ENCODE assay signal across 8 cellular contexts in the genomic region with DNA sequence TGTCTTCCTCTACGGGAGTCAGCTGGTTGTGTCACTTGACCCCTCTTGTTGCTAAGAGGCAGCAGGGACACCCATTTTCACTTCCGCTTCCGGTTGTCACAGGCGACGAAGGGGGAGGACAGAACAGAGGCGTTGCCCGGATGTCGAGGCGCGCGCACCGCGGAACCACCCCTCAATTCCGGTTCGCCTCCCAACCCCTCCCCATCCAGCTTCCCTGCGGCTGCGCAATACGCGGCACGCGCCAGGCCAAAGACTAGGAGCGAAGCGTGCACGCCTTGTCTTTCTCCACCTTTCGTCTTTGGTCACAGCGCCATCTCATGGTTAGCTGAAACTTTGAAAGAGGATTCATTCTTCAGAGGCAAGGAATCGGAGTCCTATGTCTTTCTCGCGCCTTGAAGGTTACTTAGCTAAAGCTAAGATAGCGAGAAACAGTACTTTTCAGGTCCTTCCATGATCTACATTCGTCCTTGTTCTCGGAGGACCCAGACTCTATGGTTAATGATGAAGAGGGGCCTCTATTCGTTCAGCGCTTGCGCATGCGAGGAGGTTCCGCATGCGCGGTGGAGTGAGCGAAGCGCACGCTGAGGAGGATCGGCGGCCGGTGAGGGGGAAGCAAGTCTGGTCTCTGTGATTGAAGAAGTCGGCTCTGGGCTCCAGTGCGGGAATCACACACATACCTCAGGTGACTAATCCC. TPM values are rescaled to one million over a fixed set of nuclear protein-coding genes. Genes with fewer than 3 reads are reported as not detected.
DNase-seq lines count a peak whose midpoint lies in the region; ATAC-seq and TF ChIP-seq lines count a peak whose summit lies in the region.

A gene (minus strand): TSS at position 30 of the 694 bp plus-strand sequence. CDS start 106 bp downstream, outside the sequence.
A gene (plus strand): TSS at position 554 of the 694 bp plus-strand sequence. CDS start 4,440 bp downstream, outside the sequence.

- H3K9me3 ChIP-seq in adipocyte (ENCODE audit: control insufficient read depth, low read length) (no peaks in the 10 kb centered on the region), cardiac muscle cell (ENCODE audit: low read depth) (no peaks in the 10 kb centered on the region), trophoblast cell (ENCODE audit: insufficient read depth, low read depth, low read length) (no peaks in the 10 kb centered on the region)

- H4K8ac ChIP-seq in trophoblast cell (ENCODE audit: low read depth, low read length), result peak within 1 kb of the TSS; percentile 75

- H3K4me1 ChIP-seq in adipocyte (ENCODE audit: control insufficient read depth, insufficient read depth, low read length), result peaks cover 52% of the 10 kb centered on the region
- peaks cover 36% of the 10 kb centered on the region for H3K4me1 ChIP-seq in cardiac muscle cell (ENCODE audit: low read depth)
- peaks cover 0 to 6% of the 10 kb centered on the region in 2 experiments for H3K4me1 ChIP-seq in trophoblast cell (ENCODE audit: control insufficient read depth in 1 of 2, insufficient read depth in 2 of 2, low read length in 2 of 2)

- DNase-seq in NCI-H1417 (lab: John Stamatoyannopoulos, UW) (peak; percentile 92 to 100 (median 98)), SW480 (ENCODE audit: low spot score) (peak; percentile 100), adipocyte (ENCODE audit: low read depth) (peak; percentile 100), cardiac muscle cell (ENCODE audit: low read depth in 1 of 2, low spot score in 1 of 2) (peak; percentile 99 to 100), trophoblast cell (peak; percentile 99 to 100), type B pancreatic cell (ENCODE audit: extremely low spot score, unreplicated experiment) (peak; percentile 100)

- ATAC-seq in HG02759 (IDR thresholded peaks at IDR 0.05; ENCODE audit: unreplicated experiment), result peak; percentile 90

- H3K27ac ChIP-seq in cardiac muscle cell (peak within 1 kb of the TSS; percentile 94), trophoblast cell (ENCODE audit: low read depth, low read length) (peak within 1 kb of the TSS; percentile 85)

- H2AK5ac ChIP-seq in trophoblast cell (ENCODE audit: low read length), result peak within 1 kb of the TSS; percentile 19

- no peaks in the 10 kb centered on the region for H3K27me3 ChIP-seq in adipocyte (replicated peaks; ENCODE audit: control insufficient read depth, insufficient read depth, low read length)
- H3K27me3 ChIP-seq in cardiac muscle cell, result no peaks in the 10 kb centered on the region
- H3K27me3 ChIP-seq in trophoblast cell (ENCODE audit: insufficient read depth, low read length), result no peaks in the 10 kb centered on the region

- peak within 1 kb of the TSS; percentile 70 for H2BK5ac ChIP-seq in trophoblast cell (ENCODE audit: low read depth, low read length, poor library complexity)

- peak within 1 kb of the TSS; percentile 21 for H3K18ac ChIP-seq in trophoblast cell (ENCODE audit: low read length)

- peak within 1 kb of the TSS; percentile 48 for H2BK120ac ChIP-seq in trophoblast cell (ENCODE audit: insufficient read depth, low read length, poor library complexity)

- peak within 1 kb of the TSS; percentile 97 for H3K9ac ChIP-seq in adipocyte (ENCODE audit: low read length)
- peak within 1 kb of the TSS; percentile 93 for H3K9ac ChIP-seq in trophoblast cell (ENCODE audit: low read length)

- peak within 1 kb of the TSS; percentile 67 for H3K14ac ChIP-seq in trophoblast cell (ENCODE audit: low read length)

- peak within 1 kb of the TSS; percentile 98 for H3K27ac Mint-ChIP-seq in type B pancreatic cell

- H4K12ac ChIP-seq in trophoblast cell (ENCODE audit: low read depth, low read length), result peak within 1 kb of the TSS; percentile 23

- H3K36me3 ChIP-seq in adipocyte (ENCODE audit: control insufficient read depth, insufficient read depth, low read length, severe bottlenecking) (peaks cover 16% of the 10 kb centered on the region), cardiac muscle cell (peaks cover 6% of the 10 kb centered on the region), trophoblast cell (ENCODE audit: control insufficient read depth in 1 of 2, insufficient read depth in 2 of 2, low read length in 2 of 2) (no peaks in the 10 kb centered on the region)

- no peaks in the 10 kb centered on the region for H3K9me3 Mint-ChIP-seq in type B pancreatic cell

- H3K27me3 Mint-ChIP-seq in type B pancreatic cell, result no peaks in the 10 kb centered on the region

- peak; percentile 96 for TF ChIP-seq CTCF in GM12872 (IDR thresholded peaks at IDR 0.05; ENCODE audit: insufficient read depth, low read depth, low read length)
- peak; percentile 96 for TF ChIP-seq CTCF in cardiac muscle cell (IDR thresholded peaks at IDR 0.05; ENCODE audit: low read depth, low read length)
- peak; percentile 100 for TF ChIP-seq CTCF in type B pancreatic cell (conservative IDR thresholded peaks at IDR 0.05)

- peaks cover 14% of the 10 kb centered on the region for H3K79me2 ChIP-seq in trophoblast cell (ENCODE audit: control insufficient read depth, insufficient read depth, low read length, poor library complexity)

- peak within 1 kb of the TSS; percentile 63 for H3K23ac ChIP-seq in trophoblast cell (ENCODE audit: low read length)

- peaks cover 35% of the 10 kb centered on the region for H3K4me1 Mint-ChIP-seq in type B pancreatic cell (ENCODE audit: unreplicated experiment)

- H3K4me2 ChIP-seq in trophoblast cell (ENCODE audit: low read length), result peak within 1 kb of the TSS; percentile 99

- H2AFZ ChIP-seq in trophoblast cell (ENCODE audit: insufficient read depth, low read length, poor library complexity), result peak within 1 kb of the TSS; percentile 68

- H3K4ac ChIP-seq in trophoblast cell (ENCODE audit: low read depth, low read length), result peak within 1 kb of the TSS; percentile 85

- peaks cover 4% of the 10 kb centered on the region for H3K36me3 Mint-ChIP-seq in type B pancreatic cell

- H4K91ac ChIP-seq in trophoblast cell (ENCODE audit: low read depth, low read length), result peak within 1 kb of the TSS; percentile 40

- no CpG with 5 or more reads among the region's 47 CpGs for WGBS in trophoblast cell (ENCODE audit: extremely low coverage, insufficient coverage, insufficient read length)

- peak within 1 kb of the TSS; percentile 99 for H3K4me3 Mint-ChIP-seq in type B pancreatic cell

- H3K79me1 ChIP-seq in trophoblast cell (ENCODE audit: low read length), result peaks cover 10% of the 10 kb centered on the region

- no peak within 1 kb of the TSS for H2BK12ac ChIP-seq in trophoblast cell (ENCODE audit: low read length)

- H3K4me3 ChIP-seq in adipocyte (ENCODE audit: low read length) (peak within 1 kb of the TSS; percentile 99), cardiac muscle cell (peak within 1 kb of the TSS; percentile 52), trophoblast cell (ENCODE audit: low read depth, low read length) (peak within 1 kb of the TSS; percentile 92)

RNA-seq across cellular contexts. Expression of the first gene that starts in this region (rescaled TPM):
- total RNA-seq in cardiac muscle cell (69.0 and 107 TPM in 2 replicates), type B pancreatic cell (ENCODE audit: low replicate concordance) (52.8 and 60.1 TPM in 2 replicates)
- 167 and 204 TPM in 2 replicates for polyA plus RNA-seq in cardiac muscle cell
- polyA plus RNA-seq in trophoblast cell (2013), result 72.4 and 72.8 TPM in 2 replicates

RNA-seq across cellular contexts. Expression of the second gene that starts in this region (rescaled TPM):
- total RNA-seq in cardiac muscle cell (42.7 and 88.2 TPM in 2 replicates), type B pancreatic cell (ENCODE audit: low replicate concordance) (88.1 and 99.1 TPM in 2 replicates)
- polyA plus RNA-seq in cardiac muscle cell, result 123 and 135 TPM in 2 replicates
- polyA plus RNA-seq in trophoblast cell (2013), result 69.2 and 75.7 TPM in 2 replicates

Comparison
In these comparisons a context has a peak if more than half of its experiments do, and no peak if none do; other contexts are left out.
1. Peak in every context shown above with its lines: DNase-seq, ATAC-seq, H3K4me3 ChIP-seq and H3K27ac ChIP-seq.